Comparison of ENCODE assay signal across 16 cellular contexts in the genomic region with DNA sequence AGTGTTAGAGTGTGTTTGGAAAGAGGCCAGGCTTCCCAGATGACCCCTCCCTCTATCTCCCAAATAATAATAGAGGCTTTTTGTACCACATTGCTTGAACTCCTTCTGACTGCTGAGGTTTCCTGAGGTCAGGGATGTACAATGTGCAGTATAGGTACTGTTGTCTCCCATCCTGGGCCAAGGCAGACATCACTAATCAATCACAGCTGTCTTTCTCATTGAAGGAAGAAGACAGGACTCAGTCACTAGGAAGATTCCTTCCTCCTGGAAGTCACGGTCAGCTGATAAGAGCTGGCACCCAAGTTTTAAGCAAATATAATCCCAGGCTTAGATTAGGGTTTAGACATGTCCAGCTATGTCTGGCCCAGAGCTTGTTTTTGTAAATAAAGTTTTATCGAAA.
A peak's percentile ranks its signal among the peaks of the same experiment; 100 is the strongest.
DNase-seq lines count a peak whose midpoint lies in the region; ATAC-seq and TF ChIP-seq lines count a peak whose summit lies in the region.
"Had no signal": no experiment of that assay in that cellular context is flagged by ENCODE, and none has a peak within 500 bp of the region (broad histone marks: within the 10 kb centered on the region; RNA-seq: fewer than 3 reads in every experiment).

No MANE protein-coding gene starts in this region.

- DNase-seq in breast epithelium (ENCODE audit: low spot score in 2 of 2), result no peak
- no peak for DNase-seq in mammary epithelial cell
- peak; percentile 50 for DNase-seq in SK-MEL-5 (ENCODE audit: low read depth, low spot score)
- DNase-seq in vagina (ENCODE audit: extremely low spot score in 2 of 2), result no peak
- DNase-seq in GM13976 (ENCODE audit: low spot score), result no peak
- no peak for DNase-seq in lower leg skin (ENCODE audit: low spot score in 2 of 2)
- DNase-seq: activated CD4-positive, alpha-beta T cell treated with anti-CD3 and anti-CD28 coated beads, Interleukin-2, amount 50 U/mL, for 1 hour; activated naive CD4-positive, alpha-beta T cell treated with Interleukin-2 at 50 U/mL for 16 hours; CD4-positive, alpha-beta T cell; DMS53; MG63; NCI-H1930; NCI-H524 treated with DMSO at 0.1 percent for 48 hours; nephron progenitor cell had no signal

- dilution Hi-C loops in mammary epithelial cell (cut with HindIII; ENCODE audit: low sequenced_read_pairs), result no loop called here

- H3K36me3 ChIP-seq in breast epithelium, result no peaks in the 10 kb centered on the region
- H3K36me3 ChIP-seq in mammary epithelial cell (ENCODE audit: insufficient read depth, low read length), result no peaks in the 10 kb centered on the region
- no peaks in the 10 kb centered on the region for H3K36me3 ChIP-seq in mesodermal cell (ENCODE audit: control insufficient read depth, insufficient read depth, low read length)
- H3K36me3 ChIP-seq in vagina, result no peaks in the 10 kb centered on the region
- H3K36me3 ChIP-seq: MG63 had no signal

- H4K20me1 ChIP-seq in mammary epithelial cell (ENCODE audit: insufficient read depth, low read length), result no peaks in the 10 kb centered on the region

- 50% methylated on average over 2 of the region's 2 CpGs for WGBS in mammary epithelial cell (ENCODE audit: low coverage, missing lambda C conversion rate)
- WGBS in mesodermal cell (ENCODE audit: insufficient coverage in 2 of 2), 2 experiments, result 0% methylated on average over 1 of the region's 2 CpGs; no CpG with 5 or more reads in 1 of the 2 experiments
- WGBS in lower leg skin, 2 donors, result 45% methylated on average over 2 of the region's 2 CpGs

- no peak overlapping the region for H3K9ac ChIP-seq in mammary epithelial cell (ENCODE audit: insufficient read depth, low read length)

- H3K27ac ChIP-seq in breast epithelium (peak overlapping the region; percentile 84 to 87), mammary epithelial cell (ENCODE audit: insufficient read depth, low read depth, low read length) (no peak overlapping the region), mesodermal cell (ENCODE audit: low read depth, low read length, severe bottlenecking) (peak overlapping the region; percentile 98), vagina (peak overlapping the region; percentile 61)

- no peaks in the 10 kb centered on the region for H3K9me3 ChIP-seq in breast epithelium
- no peaks in the 10 kb centered on the region for H3K9me3 ChIP-seq in mammary epithelial cell (replicated peaks; ENCODE audit: insufficient read depth, low read length)
- no peaks in the 10 kb centered on the region for H3K9me3 ChIP-seq in mesodermal cell (ENCODE audit: control insufficient read depth, low read length)
- H3K9me3 ChIP-seq in vagina, result no peaks in the 10 kb centered on the region
- H3K9me3 ChIP-seq: MG63 had no signal

- no TSS peak for BruUV-seq in mammary epithelial cell (replicated peaks; lab: Mats Ljungman, UMichigan)

- no peak overlapping the region for H3K4me2 ChIP-seq in mammary epithelial cell (ENCODE audit: insufficient read depth, low read depth, low read length)

- TF ChIP-seq CTCF in breast epithelium (IDR thresholded peaks at IDR 0.05) (no peak), mammary epithelial cell (conservative IDR thresholded peaks at IDR 0.05 in 1 of 2, IDR thresholded peaks at IDR 0.05 in 1 of 2; ENCODE audit: extremely low read depth in 1 of 2, insufficient read depth in 1 of 2, low read depth in 1 of 2, low read length in 2 of 2) (no peak), vagina (IDR thresholded peaks at IDR 0.05) (no peak), GM13976 (IDR thresholded peaks at IDR 0.05; ENCODE audit: borderline replicate concordance, control extremely low read depth, extremely low read depth, insufficient read depth, missing control alignments) (no peak), lower leg skin (IDR thresholded peaks at IDR 0.05) (no peak)

- H2AFZ ChIP-seq in mammary epithelial cell (ENCODE audit: low read depth, low read length), result no peak overlapping the region

- in situ Hi-C loops in mammary epithelial cell (cut with MboI; ENCODE audit: low sequenced_read_pairs in 2 of 2) (no loop called here), SK-MEL-5 (cut with HindIII; ENCODE audit: low pct_unique_long_range_greater_than_20kb, low sequenced_read_pairs) (no loop called here), GM13976 (cut with MboI; ENCODE audit: low sequenced_read_pairs, unreplicated experiment) (no loop called here)

- no peak for TF ChIP-seq POLR2A in breast epithelium (IDR thresholded peaks at IDR 0.05)
- TF ChIP-seq POLR2A in vagina (IDR thresholded peaks at IDR 0.05), result no peak
- TF ChIP-seq POLR2A in lower leg skin (IDR thresholded peaks at IDR 0.05), result no peak

- CTCF ChIA-PET in mammary epithelial cell (lab: Charles Lee; ENCODE audit: low non-redundant PET), result no interaction called here

- H3K4me3 ChIP-seq in breast epithelium (no peak overlapping the region), mammary epithelial cell (replicated peaks in 1 of 3; ENCODE audit: insufficient read depth in 1 of 3, low read depth in 2 of 3, low read length in 3 of 3) (no peak overlapping the region), mesodermal cell (ENCODE audit: extremely low read depth, insufficient read depth, low read length, poor library complexity, severe bottlenecking) (no peak overlapping the region), vagina (no peak overlapping the region), lower leg skin (ENCODE audit: low read depth, poor library complexity, severe bottlenecking) (no peak overlapping the region)
- H3K4me3 ChIP-seq: MG63 had no signal

- intact Hi-C loops in breast epithelium (cut with DNase I; ENCODE audit: low total_unique reads), result no loop called here
- intact Hi-C loops in mammary epithelial cell (cut with micrococcal nuclease), result loop anchor here (10.0 kb wide), 1 partner anchor 277 kb away; no protein-coding TSS in a partner anchor
- intact Hi-C loops in vagina (cut with DNase I), result no loop called here
- intact Hi-C loops in lower leg skin (cut with DNase I; ENCODE audit: low total_unique reads), result no loop called here

- H3K4me1 ChIP-seq in breast epithelium (peaks cover 3 to 6% of the 10 kb centered on the region in 2 donors), mammary epithelial cell (ENCODE audit: insufficient read depth, low read length) (no peaks in the 10 kb centered on the region), mesodermal cell (ENCODE audit: control insufficient read depth, insufficient read depth, low read length, poor library complexity, severe bottlenecking) (peaks cover 48% of the 10 kb centered on the region), vagina (peaks cover 22% of the 10 kb centered on the region)

- no peak for ATAC-seq in HG03095 (IDR thresholded peaks at IDR 0.05; ENCODE audit: unreplicated experiment)

- H3K27me3 ChIP-seq in breast epithelium (no peaks in the 10 kb centered on the region), mammary epithelial cell (ENCODE audit: insufficient read depth, low read length) (peaks cover 19% of the 10 kb centered on the region), vagina (no peaks in the 10 kb centered on the region)
- H3K27me3 ChIP-seq: MG63 had no signal

- no peaks in the 10 kb centered on the region for H3K79me2 ChIP-seq in mammary epithelial cell (ENCODE audit: insufficient read depth, low read length)
